Comparison of ENCODE assay signal across 28 cellular contexts in genomic region chr3:61252836-61253235, GRCh38. TPM values are rescaled to one million over a fixed set of nuclear protein-coding genes. Genes with fewer than 3 reads are reported as not detected.
DNase-seq lines count a peak whose midpoint lies in the region; ATAC-seq and TF ChIP-seq lines count a peak whose summit lies in the region.
"Had no signal": no experiment of that assay in that cellular context is flagged by ENCODE, and none has a peak within 500 bp of the region (broad histone marks: within the 10 kb centered on the region; RNA-seq: fewer than 3 reads in every experiment).

No MANE protein-coding gene starts in this region.

- no peaks in the 10 kb centered on the region for H3K9me3 ChIP-seq in mammary epithelial cell (replicated peaks; ENCODE audit: insufficient read depth, low read length)
- H3K9me3 ChIP-seq: heart left ventricle, SJSA1, testis had no signal

- DNase-seq in MCF 10A (ENCODE audit: unreplicated experiment): no peak
- DNase-seq in mammary epithelial cell: no peak
- peak; percentile 5 for DNase-seq in NCI-H69 (lab: John Stamatoyannopoulos, UW)
- DNase-seq in effector memory CD8-positive, alpha-beta T cell: no peak
- no peak for DNase-seq in kidney glomerular epithelial cell (lab: John Stamatoyannopoulos, UW)
- DNase-seq in cerebellar cortex (ENCODE audit: low spot score): no peak
- DNase-seq in stimulated activated CD4-positive, alpha-beta T cell treated with anti-CD3 and anti-CD28 coated beads, Interleukin-15, amount 100 ng/mL, for 24 hours: no peak
- DNase-seq: activated CD4-positive, alpha-beta T cell treated with anti-CD3 and anti-CD28 coated beads for 36 hours; activated T-cell treated with anti-CD3 and anti-CD28 coated beads, Interleukin-2, amount 50 U/mL, for 4 hours; effector CD4-positive, alpha-beta T cell; foreskin fibroblast; HCEC 1CT; heart left ventricle; Kasumi-1; left colon; NCI-H1417; NCI-H2107; NCI-H446 treated with DMSO at 0.1 percent for 48 hours; stimulated activated CD4-positive, alpha-beta T cell treated with anti-CD3 and anti-CD28 coated beads, Interleukin-4, amount 100 ng/mL, for 1 hour; stimulated activated naive B cell treated with anti-CD40 and anti-IgM and Interleukin-4, amounts not matched to agents 10 μg/mL and 1 μg/mL and 100 μg/mL, for 72 hours; T-helper 1 cell; testis had no signal

- ATAC-seq in effector memory CD8-positive, alpha-beta T cell (replicated peaks): no peak
- no peak for ATAC-seq in GM21447 (IDR thresholded peaks at IDR 0.05; ENCODE audit: unreplicated experiment)
- ATAC-seq: activated CD4-positive, alpha-beta T cell treated with anti-CD3 and anti-CD28 coated beads for 36 hours; activated T-cell treated with anti-CD3 and anti-CD28 coated beads, Interleukin-2, amount 50 U/mL, for 4 hours; GM12878; heart left ventricle; left colon; stimulated activated naive B cell treated with anti-CD40 and anti-IgM and Interleukin-4, amounts not matched to agents 10 μg/mL and 1 μg/mL and 100 μg/mL, for 72 hours had no signal

- H3K27me3 ChIP-seq in mammary epithelial cell (ENCODE audit: insufficient read depth, low read length): peaks cover 2% of the 10 kb centered on the region
- H3K27me3 ChIP-seq: heart left ventricle, SJSA1, testis had no signal

- peak overlapping the region; percentile 95 for H3K4me3 Mint-ChIP-seq in MCF 10A (ENCODE audit: unreplicated experiment)
- peak overlapping the region; percentile 58 to 83 for H3K4me3 Mint-ChIP-seq in effector memory CD8-positive, alpha-beta T cell

- dilution Hi-C loops in mammary epithelial cell (cut with HindIII; ENCODE audit: low sequenced_read_pairs): no loop called here

- H3K27ac ChIP-seq in mammary epithelial cell (ENCODE audit: insufficient read depth, low read depth, low read length): no peak overlapping the region
- H3K27ac ChIP-seq: HL-60, SJSA1, testis had no signal

- H4K20me1 ChIP-seq in mammary epithelial cell (ENCODE audit: insufficient read depth, low read length): no peaks in the 10 kb centered on the region

- POLR2A ChIA-PET in MCF 10A (lab: Yijun Ruan, JAX): no interaction called here

- BruUV-seq in MCF 10A (replicated peaks; lab: Mats Ljungman, UMichigan): no TSS peak
- BruUV-seq in mammary epithelial cell (replicated peaks; lab: Mats Ljungman, UMichigan): no TSS peak

- intact Hi-C loops in MCF 10A (cut with micrococcal nuclease) (loop anchor here (10.0 kb wide), 1 partner anchor 932 kb away; no protein-coding TSS in a partner anchor), mammary epithelial cell (cut with micrococcal nuclease) (loop anchor here (5.0 to 10.0 kb wide), 3 partner anchors 298 to 934 kb away; no protein-coding TSS in a partner anchor)

- CTCF ChIA-PET in MCF 10A (lab: Yijun Ruan, JAX): interaction anchor here (0.6 to 0.7 kb wide), 3 partner anchors 304 to 1530 kb away, joined by 3 to 4 read pairs (median 3); no protein-coding TSS in a partner anchor
- CTCF ChIA-PET in mammary epithelial cell (lab: Charles Lee; ENCODE audit: low non-redundant PET): no interaction called here

- WGBS in mammary epithelial cell (ENCODE audit: low coverage, missing lambda C conversion rate): 68% methylated on average over 2 of the region's 2 CpGs

- no peak overlapping the region for H3K4me2 ChIP-seq in mammary epithelial cell (ENCODE audit: insufficient read depth, low read depth, low read length)

- no peak overlapping the region for H3K4me3 ChIP-seq in mammary epithelial cell (replicated peaks in 1 of 3; ENCODE audit: insufficient read depth in 1 of 3, low read depth in 2 of 3, low read length in 3 of 3)
- H3K4me3 ChIP-seq: SJSA1, testis had no signal

- H3K27ac Mint-ChIP-seq in MCF 10A (ENCODE audit: low read depth, unreplicated experiment): no peak overlapping the region
- H3K27ac Mint-ChIP-seq in effector memory CD8-positive, alpha-beta T cell: no peak overlapping the region
- H3K27ac Mint-ChIP-seq: memory B cell; stimulated activated naive B cell treated with anti-CD40 and anti-IgM and Interleukin-4, amounts not matched to agents 10 μg/mL and 1 μg/mL and 100 μg/mL, for 72 hours had no signal

- no peaks in the 10 kb centered on the region for H3K36me3 Mint-ChIP-seq in MCF 10A (ENCODE audit: insufficient read depth, unreplicated experiment)
- peaks cover 5% of the 10 kb centered on the region for H3K36me3 Mint-ChIP-seq in effector memory CD8-positive, alpha-beta T cell (ENCODE audit: insufficient read depth)
- H3K36me3 Mint-ChIP-seq: memory B cell; stimulated activated naive B cell treated with anti-CD40 and anti-IgM and Interleukin-4, amounts not matched to agents 10 μg/mL and 1 μg/mL and 100 μg/mL, for 72 hours had no signal

- H2AFZ ChIP-seq in mammary epithelial cell (ENCODE audit: low read depth, low read length): no peak overlapping the region

- no peaks in the 10 kb centered on the region for H3K79me2 ChIP-seq in mammary epithelial cell (ENCODE audit: insufficient read depth, low read length)

- H3K4me1 ChIP-seq in mammary epithelial cell (ENCODE audit: insufficient read depth, low read length): peaks cover 13% of the 10 kb centered on the region
- H3K4me1 ChIP-seq: SJSA1 had no signal

- TF ChIP-seq CTCF in MCF 10A (IDR thresholded peaks at IDR 0.05; ENCODE audit: unreplicated experiment): no peak
- TF ChIP-seq CTCF in mammary epithelial cell (conservative IDR thresholded peaks at IDR 0.05 in 1 of 2, IDR thresholded peaks at IDR 0.05 in 1 of 2; ENCODE audit: extremely low read depth in 1 of 2, insufficient read depth in 1 of 2, low read depth in 1 of 2, low read length in 2 of 2): no peak

- H3K9ac ChIP-seq in mammary epithelial cell (ENCODE audit: insufficient read depth, low read length): no peak overlapping the region

- no peaks in the 10 kb centered on the region for H3K27me3 Mint-ChIP-seq in MCF 10A (ENCODE audit: insufficient read depth, unreplicated experiment)
- peaks cover 12 to 17% of the 10 kb centered on the region in 2 donors for H3K27me3 Mint-ChIP-seq in effector memory CD8-positive, alpha-beta T cell

- H3K36me3 ChIP-seq in mammary epithelial cell (ENCODE audit: insufficient read depth, low read length): no peaks in the 10 kb centered on the region
- H3K36me3 ChIP-seq: heart left ventricle, SJSA1 had no signal

- in situ Hi-C loops in mammary epithelial cell (cut with MboI; ENCODE audit: low sequenced_read_pairs in 2 of 2): no loop called here

- H3K4me1 Mint-ChIP-seq in MCF 10A (ENCODE audit: insufficient read depth, unreplicated experiment): peaks cover 19% of the 10 kb centered on the region
- peaks cover 6 to 14% of the 10 kb centered on the region in 2 donors for H3K4me1 Mint-ChIP-seq in effector memory CD8-positive, alpha-beta T cell (ENCODE audit: low read depth in 2 of 2)

- H3K9me3 Mint-ChIP-seq in MCF 10A (ENCODE audit: unreplicated experiment): no peaks in the 10 kb centered on the region
- H3K9me3 Mint-ChIP-seq in effector memory CD8-positive, alpha-beta T cell: no peaks in the 10 kb centered on the region
- H3K9me3 Mint-ChIP-seq: activated T-cell treated with anti-CD3 and anti-CD28 coated beads, Interleukin-2, amount 50 U/mL, for 4 hours; memory B cell; stimulated activated naive B cell treated with anti-CD40 and anti-IgM and Interleukin-4, amounts not matched to agents 10 μg/mL and 1 μg/mL and 100 μg/mL, for 72 hours had no signal

RNA-seq across cellular contexts. Expression of gene FHIT, which starts 1.6 kb away (rescaled TPM):
- total RNA-seq in MCF 10A (2022) (18.7 and 20.1 TPM in 2 replicates), mammary epithelial cell (1 to 10 TPM; 5.4 to 6.3 TPM)
- polyA plus RNA-seq in mammary epithelial cell: 1.5 TPM
- polyA minus RNA-seq in mammary epithelial cell: not detected
- total RNA-seq: Daoy, SJSA1 had no signal
